ENCODE assay signal across 22 cellular contexts in genomic region chr5:91365498-91365897, GRCh38. TPM values are rescaled to one million over a fixed set of nuclear protein-coding genes. Genes with fewer than 3 reads are reported as not detected.
DNase-seq lines count a peak whose midpoint lies in the region; ATAC-seq and TF ChIP-seq lines count a peak whose summit lies in the region.
"Had no signal": no experiment of that assay in that cellular context is flagged by ENCODE, and none has a peak within 500 bp of the region (broad histone marks: within the 10 kb centered on the region; RNA-seq: fewer than 3 reads in every experiment).

No MANE protein-coding gene starts in this region.

- no peak for TF ChIP-seq POLR2A in gastrocnemius medialis (IDR thresholded peaks at IDR 0.05)

- no peak overlapping the region for H3K27ac ChIP-seq in lung (ENCODE audit: low read depth in 1 of 2, low read length in 1 of 2)
- H3K27ac ChIP-seq in gastrocnemius medialis: peak overlapping the region in 3 of 4 donors; percentile 46 to 59 (median 51)
- H3K27ac ChIP-seq in osteoblast (ENCODE audit: low read depth, low read length): no peak overlapping the region
- H3K27ac ChIP-seq: BLaER1 treated with 17β-estradiol and CSF1 and Interleukin-3, amounts not matched to agents 10 nM and 100 nM had no signal

- WGBS in lung, 2 donors: 83 to 89% methylated on average over 3 of the region's 3 CpGs

- DNase-seq in immature natural killer cell: no peak
- no peak for DNase-seq in lung (ENCODE audit: low spot score)
- DNase-seq in gastrocnemius medialis: peak in 1 of 2 donors; percentile 50
- no peak for DNase-seq in osteoblast (ENCODE audit: insufficient read length, low spot score, missing footprints)
- DNase-seq: 8988T; CD8-positive, alpha-beta T cell; COR-L47; DMS 273 treated with DMSO at 0.1 percent for 48 hours; DMS53; DND-41; EL; GOT3; H7; HFFc6 had no signal

- H3K79me2 ChIP-seq in osteoblast (ENCODE audit: insufficient read depth, low read length): peaks cover 3% of the 10 kb centered on the region

- H3K36me3 Mint-ChIP-seq in immature natural killer cell: peaks cover 21 to 30% (median 22%) of the 10 kb centered on the region in 3 donors

- H3K27ac Mint-ChIP-seq in immature natural killer cell: peak overlapping the region in 4 of 6 donors; percentile 12 to 81 (median 32)
- H3K27ac Mint-ChIP-seq: B cell; CD8-positive, alpha-beta T cell; HFFc6 had no signal

- peaks cover 0 to 6% (median 3%) of the 10 kb centered on the region in 3 donors for H3K27me3 Mint-ChIP-seq in immature natural killer cell (ENCODE audit: low read depth in 3 of 3)
- H3K27me3 Mint-ChIP-seq: B cell had no signal

- peaks cover 3 to 7% (median 5%) of the 10 kb centered on the region in 6 donors for H3K9me3 Mint-ChIP-seq in immature natural killer cell
- H3K9me3 Mint-ChIP-seq: HFFc6 had no signal

- peaks cover 0 to 3% of the 10 kb centered on the region in 2 donors for H3K4me1 ChIP-seq in lung (ENCODE audit: control insufficient read depth in 2 of 2, insufficient read depth in 2 of 2, low read length in 2 of 2)
- peaks cover 7% of the 10 kb centered on the region in 2 donors for H3K4me1 ChIP-seq in gastrocnemius medialis
- no peaks in the 10 kb centered on the region for H3K4me1 ChIP-seq in osteoblast (ENCODE audit: insufficient read depth, low read length)

- H2AFZ ChIP-seq in osteoblast (ENCODE audit: low read length): no peak overlapping the region

- H3K27me3 ChIP-seq in lung (ENCODE audit: control insufficient read depth, insufficient read depth) (no peaks in the 10 kb centered on the region), gastrocnemius medialis (no peaks in the 10 kb centered on the region), osteoblast (ENCODE audit: insufficient read depth, low read length) (no peaks in the 10 kb centered on the region)
- H3K27me3 ChIP-seq: BLaER1 treated with 17β-estradiol and CSF1 and Interleukin-3, amounts not matched to agents 10 nM and 100 nM had no signal

- no peak for TF ChIP-seq CTCF in lung (IDR thresholded peaks at IDR 0.05; ENCODE audit: control extremely low read depth, extremely low read depth)
- TF ChIP-seq CTCF in gastrocnemius medialis (IDR thresholded peaks at IDR 0.05 in 4 of 5, conservative IDR thresholded peaks at IDR 0.05 in 1 of 5): no peak
- TF ChIP-seq CTCF in osteoblast (IDR thresholded peaks at IDR 0.05; ENCODE audit: extremely low read depth, low read depth, low read length): no peak

- H3K4me3 Mint-ChIP-seq in immature natural killer cell: no peak overlapping the region
- H3K4me3 Mint-ChIP-seq: B cell; CD8-positive, alpha-beta T cell; HFFc6 had no signal

- peaks cover 18 to 38% of the 10 kb centered on the region in 2 donors for H3K4me1 Mint-ChIP-seq in immature natural killer cell

- H3K4me3 ChIP-seq in lung (no peak overlapping the region), gastrocnemius medialis (no peak overlapping the region), osteoblast (ENCODE audit: insufficient read depth, low read length) (no peak overlapping the region)
- H3K4me3 ChIP-seq: BLaER1 treated with 17β-estradiol and CSF1 and Interleukin-3, amounts not matched to agents 10 nM and 100 nM; GM12878 had no signal

- H4K20me1 ChIP-seq in osteoblast (ENCODE audit: insufficient read depth, low read length): peaks cover 7% of the 10 kb centered on the region

- H3K36me3 ChIP-seq in lung (ENCODE audit: control insufficient read depth in 2 of 2, insufficient read depth in 2 of 2, low read length in 2 of 2): peaks cover 1 to 16% of the 10 kb centered on the region in 2 donors
- H3K36me3 ChIP-seq in gastrocnemius medialis: peaks cover 0 to 15% of the 10 kb centered on the region in 2 donors
- H3K36me3 ChIP-seq in osteoblast (ENCODE audit: insufficient read depth, low read length): peaks cover 30% of the 10 kb centered on the region

- peak; percentile 21 for ATAC-seq in esophagus mucosa
- ATAC-seq in lung (ENCODE audit: insufficient read depth, low FRiP score): peak; percentile 44
- peak; percentile 73 to 92 for ATAC-seq in gastrocnemius medialis
- ATAC-seq in HG02759 (IDR thresholded peaks at IDR 0.05; ENCODE audit: unreplicated experiment): no peak
- no peak for ATAC-seq in HG02870 (IDR thresholded peaks at IDR 0.05; ENCODE audit: unreplicated experiment)
- no peak for ATAC-seq in HG03280 (IDR thresholded peaks at IDR 0.05; ENCODE audit: unreplicated experiment)
- ATAC-seq: CD8-positive, alpha-beta T cell; GM12878; HCT116 had no signal

- intact Hi-C loops in gastrocnemius medialis (cut with DNase I; ENCODE audit: low total_unique reads): loop anchor here (2.0 kb wide), 1 partner anchor 51 kb away; no protein-coding TSS in a partner anchor

- H3K9me3 ChIP-seq in lung (ENCODE audit: control insufficient read depth in 2 of 2, insufficient read depth in 1 of 2, low read length in 1 of 2): no peaks in the 10 kb centered on the region
- no peaks in the 10 kb centered on the region for H3K9me3 ChIP-seq in gastrocnemius medialis
- H3K9me3 ChIP-seq in osteoblast (ENCODE audit: low read depth, low read length): no peaks in the 10 kb centered on the region

- in situ Hi-C loops in gastrocnemius medialis (cut with MboI; ENCODE audit: low sequenced_read_pairs in 4 of 4): loop anchor here in 1 of 4 donors (10.0 kb wide), 1 partner anchor 51 kb away; no protein-coding TSS in a partner anchor

- no peak overlapping the region for H3K4me2 ChIP-seq in osteoblast (ENCODE audit: insufficient read depth, low read length)
- H3K4me2 ChIP-seq: BLaER1 treated with 17β-estradiol and CSF1 and Interleukin-3, amounts not matched to agents 10 nM and 100 nM had no signal

RNA-seq across cellular contexts. Expression of gene ARRDC3, which starts 17.6 kb away (rescaled TPM):
- total RNA-seq in esophagus mucosa (55.4 TPM), lung (100 to 1,000 TPM in 1 of 2 donors, 10 to 100 TPM in 1; 98.5 to 455 TPM), gastrocnemius medialis (100 to 1,000 TPM in 1 of 4 donors, 10 to 100 TPM in 3; 64.1 to 116 (median 87.7) TPM), osteoblast (93.1 and 101 TPM in 2 replicates)
- polyA plus RNA-seq in immature natural killer cell (10 to 100 TPM; 39.1 to 51.5 (median 50.3) TPM), lung (10 to 100 TPM; 26.0 to 56.1 TPM)

Comparison
In these comparisons a context has a peak if more than half of its experiments do, and no peak if none do; other contexts are left out.
1. ATAC-seq: peak in esophagus mucosa (single experiment), lung (single experiment) and gastrocnemius medialis (2 of 2); none in HG02759 (single experiment), HG02870 (single experiment) and HG03280 (single experiment).
2. H3K27ac ChIP-seq: peak in gastrocnemius medialis (3 of 4); none in lung (0 of 2) and osteoblast (single experiment).